In the genomic region with DNA sequence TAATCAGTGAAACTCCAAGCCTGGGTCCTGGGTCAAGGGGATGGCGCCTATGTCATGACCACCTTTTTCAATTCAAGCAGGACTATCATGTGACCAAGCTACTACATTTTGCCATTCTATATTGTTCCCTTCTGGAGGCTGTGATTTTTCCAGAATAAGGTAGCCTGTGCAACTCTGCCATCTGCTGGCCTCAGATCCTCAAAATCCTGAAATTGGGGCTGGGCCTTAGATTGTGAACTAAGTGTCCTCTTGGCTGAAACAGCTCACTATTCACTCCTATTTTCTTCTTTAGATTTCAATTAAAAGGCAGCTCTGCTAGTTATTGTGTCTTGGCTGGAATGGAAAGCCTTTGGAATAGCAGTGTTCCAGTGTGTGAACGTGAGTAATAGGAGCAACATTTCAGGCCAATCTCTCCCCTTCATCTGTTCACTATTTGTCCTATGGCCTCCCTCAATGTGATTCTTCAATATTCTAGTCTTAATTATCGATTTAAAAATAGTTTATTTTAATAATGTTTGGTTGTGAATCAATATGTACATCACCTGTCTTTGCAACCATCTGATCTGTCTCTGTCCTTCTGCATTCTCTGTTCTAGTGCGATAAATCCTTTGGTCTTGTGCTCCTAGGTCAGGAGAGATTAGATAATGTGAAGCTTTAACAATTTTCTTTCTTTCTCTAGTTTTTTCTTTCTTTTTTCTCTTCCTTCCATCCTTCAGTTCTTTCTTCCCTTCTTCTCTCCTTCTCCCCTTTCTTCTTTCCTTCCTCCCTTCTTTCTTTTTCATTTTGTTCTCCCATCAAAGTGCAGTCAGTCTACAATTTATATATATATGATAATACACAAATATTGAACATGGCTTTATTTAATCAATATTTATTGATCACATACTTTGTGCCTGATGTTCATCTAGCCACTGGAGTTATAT, we compare ENCODE assay signal across 9 cellular contexts.
DNase-seq lines count a peak whose midpoint lies in the region; ATAC-seq lines count a peak whose summit lies in the region.
"Had no signal": no experiment of that assay in that cellular context is flagged by ENCODE, and none has a peak within 500 bp of the region (broad histone marks: within the 10 kb centered on the region; RNA-seq: fewer than 3 reads in every experiment).

No MANE protein-coding gene starts in this region.

- no peaks in the 10 kb centered on the region for H3K27me3 ChIP-seq in mesendoderm (ENCODE audit: insufficient read depth, low read length, poor library complexity)

- no peak overlapping the region for H2AK5ac ChIP-seq in mesendoderm (ENCODE audit: low read length)

- H3K18ac ChIP-seq in mesendoderm (ENCODE audit: low read length): no peak overlapping the region

- no peak overlapping the region for H3K4ac ChIP-seq in mesendoderm (ENCODE audit: low read depth, low read length)

- H3K56ac ChIP-seq in mesendoderm (ENCODE audit: low read length): no peak overlapping the region

- H3K23ac ChIP-seq in mesendoderm (ENCODE audit: low read length): no peak overlapping the region

- WGBS in mesendoderm (ENCODE audit: extremely low coverage, insufficient coverage, low lambda C conversion rate): no CpG with 5 or more reads among the region's 4 CpGs

- H2BK15ac ChIP-seq in mesendoderm (replicated peaks; ENCODE audit: low read depth): no peak overlapping the region

- peak; percentile 26 for DNase-seq in DMS53 treated with DMSO at 0.1 percent for 48 hours (lab: John Stamatoyannopoulos, UW; ENCODE audit: unreplicated experiment)
- DNase-seq in HK-2 (ENCODE audit: unreplicated experiment): peak; percentile 5
- peak; percentile 5 for DNase-seq in amniotic epithelial cell (ENCODE audit: low read depth)
- peak; percentile 35 for DNase-seq in mesendoderm
- DNase-seq: activated T-cell treated with anti-CD3 and anti-CD28 coated beads, Interleukin-2, amount 50 U/mL, for 72 hours had no signal

- H3K4me1 ChIP-seq in mesendoderm (ENCODE audit: control insufficient read depth, low read depth, low read length): no peaks in the 10 kb centered on the region

- no peak overlapping the region for H4K5ac ChIP-seq in mesendoderm (ENCODE audit: low read length)

- no peak overlapping the region for H3K4me2 ChIP-seq in mesendoderm (ENCODE audit: low read length)

- H3K9ac ChIP-seq in mesendoderm (ENCODE audit: low read length): no peak overlapping the region

- H3K4me3 ChIP-seq in mesendoderm (ENCODE audit: low read length): no peak overlapping the region

- no peak overlapping the region for H4K8ac ChIP-seq in mesendoderm (ENCODE audit: low read depth, low read length)

- H2BK5ac ChIP-seq in mesendoderm (ENCODE audit: low read length): no peak overlapping the region

- H3K27ac ChIP-seq in mesendoderm (ENCODE audit: low read depth, low read length): no peak overlapping the region

- no peaks in the 10 kb centered on the region for H3K79me2 ChIP-seq in mesendoderm (ENCODE audit: control insufficient read depth, insufficient read depth, low read length)

- no peaks in the 10 kb centered on the region for H3K36me3 ChIP-seq in mesendoderm (ENCODE audit: control insufficient read depth, insufficient read depth, low read length)

- H2BK120ac ChIP-seq in mesendoderm (ENCODE audit: low read depth, low read length): no peak overlapping the region

- no peak for ATAC-seq in HG03097 (IDR thresholded peaks at IDR 0.05; ENCODE audit: low FRiP score, unreplicated experiment)
- no peak for ATAC-seq in HG02678 (IDR thresholded peaks at IDR 0.05; ENCODE audit: unreplicated experiment)
- no peak for ATAC-seq in HG03342 (IDR thresholded peaks at IDR 0.05; ENCODE audit: unreplicated experiment)
- ATAC-seq in HG02981 (IDR thresholded peaks at IDR 0.05; ENCODE audit: unreplicated experiment): no peak

- H3K79me1 ChIP-seq in mesendoderm (ENCODE audit: low read length): no peaks in the 10 kb centered on the region
